8 cellular contexts compared by ENCODE assay signal in genomic region chr1:155561812-155562580, GRCh38. TPM values are rescaled to one million over a fixed set of nuclear protein-coding genes. Genes with fewer than 3 reads are reported as not detected.
DNase-seq lines count a peak whose midpoint lies in the region; ATAC-seq and TF ChIP-seq lines count a peak whose summit lies in the region.
"Not testable (repeated sequence)": the region's sequence is repeated elsewhere in the genome, so short reads cannot be mapped to it uniquely, and the experiment has no call there.

No MANE protein-coding gene starts in this region.

- H3K9ac ChIP-seq in KMS-11, result peak overlapping the region; percentile 95

- peak; percentile 88 for DNase-seq in DMS 273 (lab: John Stamatoyannopoulos, UW; ENCODE audit: unreplicated experiment)
- peak; percentile 66 for DNase-seq in GM23338 (ENCODE audit: low spot score)
- peak; percentile 61 for DNase-seq in T-helper 9 cell
- peak; percentile 8 for DNase-seq in activated naive CD8-positive, alpha-beta T cell treated with anti-CD3 and anti-CD28 coated beads, Interleukin-2, amount 50 U/mL, for 16 hours (ENCODE audit: low read depth, low spot score)
- peak; percentile 77 for DNase-seq in glutamatergic neuron
- DNase-seq in neural crest cell (ENCODE audit: low read depth, low spot score), result peak; percentile 60
- peak; percentile 26 for DNase-seq in stimulated activated CD8-positive, alpha-beta memory T cell treated with anti-CD3 and anti-CD28 coated beads, Interleukin-7, amount 100 ng/mL, for 24 hours (ENCODE audit: low read depth)

- not testable (repeated sequence) for H3K27me3 ChIP-seq in GM23338 (ENCODE audit: insufficient read depth); KMS-11 (ENCODE audit: insufficient read depth, low read depth)

- H3K4me1 ChIP-seq in GM23338 (ENCODE audit: insufficient read depth), result not testable (repeated sequence)
- peaks cover 52% of the 10 kb centered on the region for H3K4me1 ChIP-seq in KMS-11 (ENCODE audit: low read depth, poor library complexity, severe bottlenecking)

- not testable (repeated sequence) for H3K9me2 ChIP-seq in GM23338 (ENCODE audit: insufficient read depth)

- H3K4me1 Mint-ChIP-seq in GM23338 (peaks cover 15% of the 10 kb centered on the region), glutamatergic neuron (ENCODE audit: low read depth, unreplicated experiment) (peaks cover 15% of the 10 kb centered on the region), neural crest cell (peaks cover 32% of the 10 kb centered on the region)

- H3K27ac Mint-ChIP-seq in GM23338 (peak overlapping the region; percentile 96), glutamatergic neuron (ENCODE audit: unreplicated experiment) (peak overlapping the region; percentile 90), neural crest cell (ENCODE audit: unreplicated experiment) (peak overlapping the region; percentile 96)

- not testable (repeated sequence) for H3K36me3 ChIP-seq in GM23338 (ENCODE audit: insufficient read depth)
- H3K36me3 ChIP-seq in KMS-11 (ENCODE audit: insufficient read depth), result peaks cover 11% of the 10 kb centered on the region; the same call in 1 of the 2 replicates

- peak; percentile 44 for ATAC-seq in GM23338

- H3K4me3 ChIP-seq in GM23338 (peak overlapping the region; percentile 62), KMS-11 (IDR thresholded peaks at IDR 0.05; ENCODE audit: insufficient read depth, low read depth, low read length) (peak overlapping the region; percentile 34)

- H3F3A ChIP-seq in GM23338 (replicated peaks; ENCODE audit: low read depth), result not testable (repeated sequence)

- H3K9me3 Mint-ChIP-seq in GM23338; glutamatergic neuron (ENCODE audit: unreplicated experiment); neural crest cell: not testable (repeated sequence)

- not testable (repeated sequence) for TF ChIP-seq CTCF in GM23338 (conservative IDR thresholded peaks at IDR 0.05; ENCODE audit: low read depth in 2 of 2); KMS-11 (conservative IDR thresholded peaks at IDR 0.05; ENCODE audit: low read depth, low read length); glutamatergic neuron (IDR thresholded peaks at IDR 0.05; ENCODE audit: partially characterized antibody, unreplicated experiment); neural crest cell (conservative IDR thresholded peaks at IDR 0.05)

- H3K4me3 Mint-ChIP-seq in GM23338 (peak overlapping the region; percentile 99), glutamatergic neuron (ENCODE audit: unreplicated experiment) (peak overlapping the region; percentile 91), neural crest cell (peak overlapping the region; percentile 99)

- H3K79me2 ChIP-seq in GM23338 (replicated peaks; ENCODE audit: insufficient read depth) (peaks cover 79% of the 10 kb centered on the region), KMS-11 (ENCODE audit: insufficient read depth, low read depth) (peaks cover 95% of the 10 kb centered on the region)

- not testable (repeated sequence) for H3K27me3 Mint-ChIP-seq in GM23338 (ENCODE audit: insufficient read depth, low read depth, poor library complexity); glutamatergic neuron (ENCODE audit: unreplicated experiment); neural crest cell (ENCODE audit: low read depth)

- H3K4me2 ChIP-seq in GM23338 (peak overlapping the region; percentile 77), KMS-11 (peak overlapping the region; percentile 49)

- H3K27ac ChIP-seq in GM23338 (ENCODE audit: low read depth) (peak overlapping the region; percentile 98), KMS-11 (peak overlapping the region; percentile 91)

- not testable (repeated sequence) for H2AFZ ChIP-seq in GM23338
- peak overlapping the region; percentile 61 for H2AFZ ChIP-seq in KMS-11 (ENCODE audit: low read depth)

- H4K20me1 ChIP-seq in GM23338 (replicated peaks; ENCODE audit: insufficient read depth) (peaks cover 17% of the 10 kb centered on the region), KMS-11 (ENCODE audit: insufficient read depth) (peaks cover 46% of the 10 kb centered on the region)

- peaks cover 21% of the 10 kb centered on the region for H3K36me3 Mint-ChIP-seq in GM23338 (ENCODE audit: low read depth)
- H3K36me3 Mint-ChIP-seq in glutamatergic neuron (ENCODE audit: unreplicated experiment); neural crest cell (ENCODE audit: low read depth): not testable (repeated sequence)

RNA-seq across cellular contexts. Expression of gene ASH1L, which starts 0.6 kb away (rescaled TPM):
- total RNA-seq in GM23338 (2014; rRNA removed; shearing (Covaris generic)), result 17.4 and 23.6 TPM in 2 replicates
- polyA plus RNA-seq in GM23338 (2016; fragmentation: Nextera tagmentation; extraction: Ambion mirVana), result 17.7 and 24.7 TPM in 2 replicates
- total RNA-seq in glutamatergic neuron (ENCODE audit: unreplicated experiment) (43.0 TPM), neural crest cell (35.4 and 37.0 TPM in 2 replicates)

RNA-seq across cellular contexts. Expression of gene MSTO1, which starts 48.0 kb away (rescaled TPM):
- 25.9 and 35.4 TPM in 2 replicates for total RNA-seq in GM23338 (2014; rRNA removed; shearing (Covaris generic))
- polyA plus RNA-seq in GM23338 (2016; fragmentation: Nextera tagmentation; extraction: Ambion mirVana), result 42.2 and 43.5 TPM in 2 replicates
- total RNA-seq in glutamatergic neuron (ENCODE audit: unreplicated experiment) (55.7 TPM), neural crest cell (82.4 and 92.4 TPM in 2 replicates)

Comparison
In these comparisons a context has a peak if more than half of its experiments do, and no peak if none do; other contexts are left out.
1. Peak in every context shown above with its lines: DNase-seq, ATAC-seq, H3K4me3 ChIP-seq and H3K27ac ChIP-seq.
2. DNase-seq: peak in every context shown above with its lines; median percentile 88 in DMS 273; 77 in glutamatergic neuron; 66 in GM23338; 61 in T-helper 9 cell; 60 in neural crest cell; 26 in stimulated activated CD8-positive, alpha-beta memory T cell treated with anti-CD3 and anti-CD28 coated beads, Interleukin-7, amount 100 ng/mL, for 24 hours; 8 in activated naive CD8-positive, alpha-beta T cell treated with anti-CD3 and anti-CD28 coated beads, Interleukin-2, amount 50 U/mL, for 16 hours.